ENCODE assay signal across 1 cellular context in the genomic region with DNA sequence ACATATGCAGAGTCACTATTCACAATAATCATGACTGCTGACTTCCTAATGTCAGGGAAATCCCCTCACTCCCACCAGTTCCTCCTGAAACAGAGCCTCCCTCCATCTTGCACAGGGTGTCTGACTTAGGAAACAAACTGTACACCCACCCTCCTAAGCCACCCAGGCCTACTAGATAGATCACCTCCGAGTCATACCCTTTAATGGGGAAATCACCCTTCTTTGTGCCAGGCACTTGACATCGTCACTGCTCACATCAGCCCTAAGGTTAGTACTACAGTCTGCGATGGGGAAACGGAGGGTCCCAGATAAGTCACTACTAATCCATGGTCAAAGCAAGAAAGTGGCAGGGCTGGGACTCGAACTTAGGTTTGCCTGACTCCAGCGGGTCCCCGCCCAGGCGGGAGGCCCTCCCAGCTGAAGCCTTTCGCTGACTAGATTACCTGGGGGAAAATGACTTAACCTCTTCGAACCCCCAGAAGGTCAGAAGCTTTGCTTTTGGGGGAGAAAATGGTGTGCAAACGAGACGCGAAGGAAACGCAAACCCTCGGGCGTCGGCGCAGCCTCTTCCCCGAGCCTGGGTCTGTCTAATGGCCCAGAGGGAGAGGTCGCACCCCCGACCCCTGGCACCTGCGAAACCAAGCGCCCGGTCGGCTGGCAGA.
A peak's percentile ranks its signal among the peaks of the same experiment; 100 is the strongest.
TF ChIP-seq lines count a peak whose summit lies in the region.

No MANE protein-coding gene starts in this region.

TF ChIP-seq in HEK293, 187 proteins besides CTCF, POLR2A, EP300 and RAD21 (continued from another document):
- TF ChIP-seq EGR2 (tag by site-specific recombination; IDR thresholded peaks at IDR 0.05; ENCODE audit: low read depth) (peak; percentile 71), KLF9 (tag by site-specific recombination; IDR thresholded peaks at IDR 0.05; ENCODE audit: low read depth) (0 out of 2 replicates have a peak, but pooled peaks have one; percentile 14), PRDM1 (tag by site-specific recombination; IDR thresholded peaks at IDR 0.05) (0 out of 2 replicates have a peak, but pooled peaks have one; percentile 22), ZBTB10 (tag by site-specific recombination; IDR thresholded peaks at IDR 0.05) (peak; percentile 76), GLIS2 (tag by site-specific recombination; IDR thresholded peaks at IDR 0.05) (0 out of 2 replicates have a peak, but pooled peaks have one; percentile 28), ZNF707 (tag by site-specific recombination; IDR thresholded peaks at IDR 0.05) (no peak), ZSCAN30 (tag by site-specific recombination; IDR thresholded peaks at IDR 0.05) (peak; percentile 38; the same call in 1 of the 2 replicates), OVOL3 (tag by site-specific recombination; IDR thresholded peaks at IDR 0.05) (no peak), ZNF777 (tag by site-specific recombination; IDR thresholded peaks at IDR 0.05; ENCODE audit: borderline replicate concordance) (peak; percentile 36; the same call in 1 of the 2 replicates), GLIS1 (tag by site-specific recombination; IDR thresholded peaks at IDR 0.05) (0 out of 2 replicates have a peak, but pooled peaks have one; percentile 6), ZFHX2 (tag by site-specific recombination; conservative IDR thresholded peaks at IDR 0.05) (peak; percentile 87), BCL11B (tag by site-specific recombination; IDR thresholded peaks at IDR 0.05; ENCODE audit: low read depth) (peak; percentile 30; the same call in 1 of the 2 replicates), PRDM10 (tag by site-specific recombination; IDR thresholded peaks at IDR 0.05) (peak; percentile 48), ZNF404 (tag by site-specific recombination; IDR thresholded peaks at IDR 0.05) (no peak), ZNF629 (tag by site-specific recombination; IDR thresholded peaks at IDR 0.05) (no peak), HOXC10 (CRISPR knock-in tag; IDR thresholded peaks at IDR 0.05) (0 out of 2 replicates have a peak, but pooled peaks have one; percentile 9), SP7 (tag by site-specific recombination; IDR thresholded peaks at IDR 0.05) (peak; percentile 41; the same call in 1 of the 2 replicates), ZNF24 (tag by site-specific recombination; IDR thresholded peaks at IDR 0.05) (0 out of 2 replicates have a peak, but pooled peaks have one; percentile 21), ZNF335 (tag by site-specific recombination; conservative IDR thresholded peaks at IDR 0.05) (peak; percentile 75; the same call in 1 of the 2 replicates), KLF10 (tag by site-specific recombination; IDR thresholded peaks at IDR 0.05) (no peak), MZF1 (tag by site-specific recombination; IDR thresholded peaks at IDR 0.05; ENCODE audit: borderline replicate concordance) (no peak), ZNF658 (tag by site-specific recombination; IDR thresholded peaks at IDR 0.05) (no peak)
- TF ChIP-seq, protein P1, sequence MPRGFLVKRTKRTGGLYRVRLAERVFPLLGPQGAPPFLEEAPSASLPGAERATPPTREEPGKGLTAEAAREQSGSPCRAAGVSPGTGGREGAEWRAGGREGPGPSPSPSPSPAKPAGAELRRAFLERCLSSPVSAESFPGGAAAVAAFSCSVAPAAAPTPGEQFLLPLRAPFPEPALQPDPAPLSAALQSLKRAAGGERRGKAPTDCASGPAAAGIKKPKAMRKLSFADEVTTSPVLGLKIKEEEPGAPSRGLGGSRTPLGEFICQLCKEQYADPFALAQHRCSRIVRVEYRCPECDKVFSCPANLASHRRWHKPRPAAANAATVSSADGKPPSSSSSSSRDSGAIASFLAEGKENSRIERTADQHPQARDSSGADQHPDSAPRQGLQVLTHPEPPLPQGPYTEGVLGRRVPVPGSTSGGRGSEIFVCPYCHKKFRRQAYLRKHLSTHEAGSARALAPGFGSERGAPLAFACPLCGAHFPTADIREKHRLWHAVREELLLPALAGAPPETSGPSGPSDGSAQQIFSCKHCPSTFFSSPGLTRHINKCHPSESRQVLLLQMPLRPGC (tag by site-specific recombination; IDR thresholded peaks at IDR 0.05): no peak
